21 cellular contexts compared by ENCODE assay signal in genomic region chr5:73066466-73066865, GRCh38. TPM values are rescaled to one million over a fixed set of nuclear protein-coding genes. Genes with fewer than 3 reads are reported as not detected.
DNase-seq lines count a peak whose midpoint lies in the region; ATAC-seq, FAIRE-seq and TF ChIP-seq lines count a peak whose summit lies in the region.
"Had no signal": no experiment of that assay in that cellular context is flagged by ENCODE, and none has a peak within 500 bp of the region (broad histone marks: within the 10 kb centered on the region; RNA-seq: fewer than 3 reads in every experiment).

No MANE protein-coding gene starts in this region.

- TF ChIP-seq POLR2A in tibial nerve (IDR thresholded peaks at IDR 0.05) = no peak

- H4K20me1 ChIP-seq in astrocyte (ENCODE audit: insufficient read depth, low read length) (no peaks in the 10 kb centered on the region), osteoblast (ENCODE audit: insufficient read depth, low read length) (no peaks in the 10 kb centered on the region)

- H2AFZ ChIP-seq in astrocyte (ENCODE audit: low read depth, low read length) = no peak overlapping the region
- no peak overlapping the region for H2AFZ ChIP-seq in osteoblast (ENCODE audit: low read length)

- peak overlapping the region; percentile 47 for H3K27ac Mint-ChIP-seq in astrocyte (ENCODE audit: unreplicated experiment)
- H3K27ac Mint-ChIP-seq: activated CD4-positive, alpha-beta memory T cell treated with anti-CD3 and anti-CD28 coated beads, Interleukin-2, amount 10 ng/mL, durations not matched to agents 7 days and 5 days; stimulated activated naive B cell treated with anti-CD40 and anti-IgM and Interleukin-4, amounts not matched to agents 10 μg/mL and 1 μg/mL and 100 μg/mL, for 72 hours had no signal

- no peak overlapping the region for H3K4me3 ChIP-seq in AG10803 (ENCODE audit: low read length)
- no peak overlapping the region for H3K4me3 ChIP-seq in astrocyte (ENCODE audit: insufficient read depth, low read depth, low read length)
- H3K4me3 ChIP-seq in osteoblast (ENCODE audit: insufficient read depth, low read length) = no peak overlapping the region
- H3K4me3 ChIP-seq in tibial nerve = no peak overlapping the region
- H3K4me3 ChIP-seq: BLaER1 treated with 17β-estradiol and CSF1 and Interleukin-3, amounts not matched to agents 10 nM and 100 nM; SJSA1; skin epidermis; uterus had no signal

- FAIRE-seq in astrocyte (lab: Jason Lieb, UNC) = peak; percentile 76
- FAIRE-seq: bronchial epithelial cell, kidney had no signal

- TF ChIP-seq CTCF in AG10803 (conservative IDR thresholded peaks at IDR 0.05; ENCODE audit: low read length) (no peak), astrocyte (IDR thresholded peaks at IDR 0.05; ENCODE audit: insufficient read depth, low read depth, low read length) (no peak), osteoblast (IDR thresholded peaks at IDR 0.05; ENCODE audit: extremely low read depth, low read depth, low read length) (no peak), tibial nerve (IDR thresholded peaks at IDR 0.05) (no peak)

- H3K9me3 ChIP-seq in astrocyte (ENCODE audit: insufficient read depth, low read depth, low read length) = no peaks in the 10 kb centered on the region
- no peaks in the 10 kb centered on the region for H3K9me3 ChIP-seq in osteoblast (ENCODE audit: low read depth, low read length)
- no peaks in the 10 kb centered on the region for H3K9me3 ChIP-seq in tibial nerve
- H3K9me3 ChIP-seq: BLaER1 treated with 17β-estradiol and CSF1 and Interleukin-3, amounts not matched to agents 10 nM and 100 nM; SJSA1; uterus had no signal

- ATAC-seq in GM21737 (IDR thresholded peaks at IDR 0.05; ENCODE audit: unreplicated experiment) = no peak
- ATAC-seq: stimulated activated naive B cell treated with anti-CD40 and anti-IgM and Interleukin-4, amounts not matched to agents 10 μg/mL and 1 μg/mL and 100 μg/mL, for 72 hours had no signal

- peaks cover 22% of the 10 kb centered on the region for H3K4me1 Mint-ChIP-seq in astrocyte (ENCODE audit: low read depth, unreplicated experiment)
- H3K4me1 Mint-ChIP-seq: stimulated activated naive B cell treated with anti-CD40 and anti-IgM and Interleukin-4, amounts not matched to agents 10 μg/mL and 1 μg/mL and 100 μg/mL, for 72 hours had no signal

- H3K79me2 ChIP-seq in astrocyte (ENCODE audit: insufficient read depth, low read length) (no peaks in the 10 kb centered on the region), osteoblast (ENCODE audit: insufficient read depth, low read length) (no peaks in the 10 kb centered on the region)

- no peak overlapping the region for H3K9ac ChIP-seq in astrocyte (ENCODE audit: low read length)
- H3K9ac ChIP-seq: BLaER1 treated with 17β-estradiol and CSF1 and Interleukin-3, amounts not matched to agents 10 nM and 100 nM had no signal

- WGBS in tibial nerve, 2 donors = 52 to 64% methylated on average over 2 of the region's 2 CpGs

- H3K9me3 Mint-ChIP-seq in astrocyte (ENCODE audit: unreplicated experiment) = no peaks in the 10 kb centered on the region
- H3K9me3 Mint-ChIP-seq: activated CD4-positive, alpha-beta memory T cell treated with anti-CD3 and anti-CD28 coated beads, Interleukin-2, amount 10 ng/mL, durations not matched to agents 7 days and 5 days; stimulated activated naive B cell treated with anti-CD40 and anti-IgM and Interleukin-4, amounts not matched to agents 10 μg/mL and 1 μg/mL and 100 μg/mL, for 72 hours had no signal

- H3K4me2 ChIP-seq in astrocyte (ENCODE audit: low read length) (no peak overlapping the region), osteoblast (ENCODE audit: insufficient read depth, low read length) (no peak overlapping the region)
- H3K4me2 ChIP-seq: BLaER1 treated with 17β-estradiol and CSF1 and Interleukin-3, amounts not matched to agents 10 nM and 100 nM had no signal

- no peak for TF ChIP-seq EP300 in tibial nerve (IDR thresholded peaks at IDR 0.05)

- H3K27me3 Mint-ChIP-seq in astrocyte (ENCODE audit: low read depth, unreplicated experiment) = no peaks in the 10 kb centered on the region
- H3K27me3 Mint-ChIP-seq: stimulated activated naive B cell treated with anti-CD40 and anti-IgM and Interleukin-4, amounts not matched to agents 10 μg/mL and 1 μg/mL and 100 μg/mL, for 72 hours had no signal

- DNase-seq in AG10803 (ENCODE audit: low read depth) = peak; percentile 82
- peak; percentile 3 for DNase-seq in HS-27A (ENCODE audit: low read depth)
- peak; percentile 78 for DNase-seq in astrocyte (ENCODE audit: low read depth)
- peak; percentile 21 for DNase-seq in hepatic stellate cell (ENCODE audit: low spot score)
- no peak for DNase-seq in UCSD-AML1 (lab: John Stamatoyannopoulos, UW; ENCODE audit: unreplicated experiment)
- DNase-seq in osteoblast (ENCODE audit: insufficient read length, low spot score, missing footprints) = no peak
- DNase-seq in tibial nerve (ENCODE audit: low spot score in 2 of 2) = no peak
- DNase-seq: activated CD4-positive, alpha-beta memory T cell treated with anti-CD3 and anti-CD28 coated beads, Interleukin-2, amount 10 ng/mL, durations not matched to agents 7 days and 5 days; activated effector memory CD4-positive, alpha-beta T cell treated with Interleukin-2 at 50 U/mL for 16 hours; effector CD8-positive, alpha-beta T cell; kidney; NCI-H1105; nucleus accumbens; stimulated activated naive B cell treated with anti-CD40 and anti-IgM and Interleukin-4, amounts not matched to agents 10 μg/mL and 1 μg/mL and 100 μg/mL, for 72 hours; uterus had no signal

- peaks cover 8% of the 10 kb centered on the region for H3K4me1 ChIP-seq in astrocyte (ENCODE audit: insufficient read depth, low read length)
- H3K4me1 ChIP-seq in osteoblast (ENCODE audit: insufficient read depth, low read length) = no peaks in the 10 kb centered on the region
- no peaks in the 10 kb centered on the region for H3K4me1 ChIP-seq in tibial nerve
- H3K4me1 ChIP-seq: BLaER1 treated with 17β-estradiol and CSF1 and Interleukin-3, amounts not matched to agents 10 nM and 100 nM; uterus had no signal

- H3K4me3 Mint-ChIP-seq in astrocyte (ENCODE audit: unreplicated experiment) = no peak overlapping the region
- H3K4me3 Mint-ChIP-seq: activated CD4-positive, alpha-beta memory T cell treated with anti-CD3 and anti-CD28 coated beads, Interleukin-2, amount 10 ng/mL, durations not matched to agents 7 days and 5 days; stimulated activated naive B cell treated with anti-CD40 and anti-IgM and Interleukin-4, amounts not matched to agents 10 μg/mL and 1 μg/mL and 100 μg/mL, for 72 hours had no signal

- H3K27me3 ChIP-seq in astrocyte (ENCODE audit: insufficient read depth, low read length) = no peaks in the 10 kb centered on the region
- H3K27me3 ChIP-seq in osteoblast (ENCODE audit: insufficient read depth, low read length) = no peaks in the 10 kb centered on the region
- no peaks in the 10 kb centered on the region for H3K27me3 ChIP-seq in tibial nerve
- H3K27me3 ChIP-seq: BLaER1 treated with 17β-estradiol and CSF1 and Interleukin-3, amounts not matched to agents 10 nM and 100 nM; SJSA1; uterus had no signal

- H3K27ac ChIP-seq in astrocyte (ENCODE audit: low read depth, low read length) = no peak overlapping the region
- no peak overlapping the region for H3K27ac ChIP-seq in osteoblast (ENCODE audit: low read depth, low read length)
- H3K27ac ChIP-seq in tibial nerve = no peak overlapping the region
- H3K27ac ChIP-seq: BLaER1 treated with 17β-estradiol and CSF1 and Interleukin-3, amounts not matched to agents 10 nM and 100 nM; SJSA1; skin epidermis; uterus had no signal

- H3K36me3 Mint-ChIP-seq in astrocyte (ENCODE audit: low read depth, unreplicated experiment) = peaks cover 8% of the 10 kb centered on the region

- H3K36me3 ChIP-seq in astrocyte (ENCODE audit: insufficient read depth, low read length) (peaks cover 9% of the 10 kb centered on the region), osteoblast (ENCODE audit: insufficient read depth, low read length) (peaks cover 8% of the 10 kb centered on the region), tibial nerve (peaks cover 0 to 56% (median 0%) of the 10 kb centered on the region in 3 donors)
- H3K36me3 ChIP-seq: uterus had no signal

RNA-seq across cellular contexts. Expression of gene TMEM171, which starts 53.9 kb away (rescaled TPM):
- total RNA-seq in astrocyte (0.38 and 0.45 TPM in 2 replicates), osteoblast (8.0 TPM in 2 replicates), tibial nerve (under 1 TPM in 2 of 4 donors, not detected in 2; 0.66 to 0.90 TPM)
- total RNA-seq: activated CD4-positive, alpha-beta memory T cell treated with anti-CD3 and anti-CD28 coated beads, Interleukin-2, amount 10 ng/mL, durations not matched to agents 7 days and 5 days; mononuclear cell; uterus had no signal

Comparison
In these comparisons a context has a peak if more than half of its experiments do, and no peak if none do; other contexts are left out.
1. DNase-seq: peak in AG10803 (single experiment), HS-27A (single experiment), astrocyte (single experiment) and hepatic stellate cell (single experiment); none in UCSD-AML1 (single experiment), osteoblast (single experiment) and tibial nerve (0 of 2).